7 cellular contexts compared by ENCODE assay signal in the genomic region with DNA sequence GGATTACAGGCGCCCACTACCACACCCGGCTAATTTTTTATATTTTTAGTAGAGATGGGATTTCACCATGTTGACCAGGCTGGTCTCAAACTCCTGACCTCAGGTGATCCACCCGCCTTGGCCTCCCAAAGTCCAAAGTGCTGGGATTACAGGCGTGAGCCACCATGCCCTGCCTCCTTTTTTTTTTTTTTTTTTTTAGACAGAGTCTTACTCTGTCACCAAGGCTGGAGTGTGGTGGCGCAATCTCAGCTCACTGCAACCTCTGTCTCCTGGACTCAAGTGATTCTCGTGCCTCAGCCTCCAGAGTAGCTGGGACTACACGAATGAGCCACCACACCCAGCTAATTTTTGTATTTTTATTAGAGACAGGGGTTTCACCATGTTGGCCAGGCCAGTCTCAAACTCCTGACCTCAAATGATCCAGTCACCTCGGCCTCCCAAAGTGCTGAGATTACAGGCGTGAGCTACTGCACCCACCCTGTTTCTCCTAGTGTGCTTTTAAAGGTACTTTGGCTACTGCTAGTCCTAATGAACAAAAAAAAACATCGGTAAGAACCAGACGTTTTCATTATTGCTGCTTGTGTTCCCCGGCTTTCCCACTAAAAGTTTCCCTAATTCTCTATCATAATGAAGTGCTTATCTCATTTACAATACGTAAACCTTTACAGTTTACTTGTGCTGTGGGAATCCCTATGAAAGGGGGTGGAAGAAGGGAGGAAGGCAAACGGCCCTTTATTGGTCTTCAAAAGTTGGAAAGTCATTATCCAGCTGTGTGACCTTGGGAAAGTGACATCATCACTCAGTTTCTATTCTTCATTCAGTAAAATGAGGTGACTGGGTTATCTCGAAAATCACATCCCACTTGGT. TPM values are rescaled to one million over a fixed set of nuclear protein-coding genes. Genes with fewer than 3 reads are reported as not detected.
DNase-seq lines count a peak whose midpoint lies in the region; ATAC-seq, FAIRE-seq and TF ChIP-seq lines count a peak whose summit lies in the region.
"Not testable (repeated sequence)": the region's sequence is repeated elsewhere in the genome, so short reads cannot be mapped to it uniquely, and the experiment has no call there.

No MANE protein-coding gene starts in this region.

- H2BK12ac ChIP-seq in mesenchymal stem cell (ENCODE audit: low read length in 2 of 2): not testable (repeated sequence)

- H3K9me1 ChIP-seq in K562 (ENCODE audit: control insufficient read depth, insufficient read depth, low read length): not testable (repeated sequence)

- not testable (repeated sequence) for TF ChIP-seq RAD21 in K562 (CRISPR knock-in tag; conservative IDR thresholded peaks at IDR 0.05 in 1 of 2, IDR thresholded peaks at IDR 0.05 in 1 of 2)

- not testable (repeated sequence) for H3K79me2 ChIP-seq in K562 (ENCODE audit: control insufficient read depth, insufficient read depth, low read length); hepatocyte; parathyroid adenoma

- not testable (repeated sequence) for H3K4me3 ChIP-seq in Caco-2 (ENCODE audit: low read depth, low read length); HUES64 (ENCODE audit: low read length); RWPE2 (ENCODE audit: severe bottlenecking); K562; hepatocyte; mesenchymal stem cell (ENCODE audit: insufficient read depth in 1 of 2, low read depth in 1 of 2, low read length in 2 of 2); parathyroid adenoma (ENCODE audit: low read depth, low read length)

- not testable (repeated sequence) for TF ChIP-seq POLR2A in K562 (conservative IDR thresholded peaks at IDR 0.05)

- intact Hi-C loops in Caco-2 (cut with micrococcal nuclease; ENCODE audit: unreplicated experiment); K562 (cut with micrococcal nuclease): not testable (repeated sequence)

- H3K14ac ChIP-seq in mesenchymal stem cell (ENCODE audit: low read length in 2 of 2): not testable (repeated sequence)

- H4K91ac ChIP-seq in mesenchymal stem cell (ENCODE audit: low read length): not testable (repeated sequence)

- peak; percentile 4; the same call in 1 of the 3 replicates for ATAC-seq in RWPE2 (ENCODE audit: low read depth)
- not testable (repeated sequence) for ATAC-seq in K562

- H2AFZ ChIP-seq in K562 (ENCODE audit: low read depth, low read length); hepatocyte; mesenchymal stem cell (ENCODE audit: low read depth, low read length): not testable (repeated sequence)
- peak overlapping the region; percentile 39 for H2AFZ ChIP-seq in parathyroid adenoma

- peak; percentile 73 for FAIRE-seq in K562 (lab: Jason Lieb, UNC)

- not testable (repeated sequence) for TF ChIP-seq EP300 in K562 (IDR thresholded peaks at IDR 0.05; ENCODE audit: low read length)

- POLR2A ChIA-PET in Caco-2 (lab: Charles Lee): interaction anchor here (0.6 to 1.2 kb wide), 4 partner anchors 9 to 16 kb away, joined by 5 to 19 read pairs (median 13); a partner anchor contains a TSS
- POLR2A ChIA-PET in K562 (lab: Yijun Ruan, JAX): not testable (repeated sequence)

- H3K27me3 ChIP-seq in Caco-2 (replicated peaks; ENCODE audit: control insufficient read depth, insufficient read depth, low read length); HUES64 (ENCODE audit: insufficient read depth, low read length); RWPE2 (ENCODE audit: insufficient read depth, poor library complexity, severe bottlenecking); K562 (ENCODE audit: control insufficient read depth in 2 of 2, insufficient read depth in 2 of 2, low read length in 2 of 2); hepatocyte; mesenchymal stem cell (ENCODE audit: control insufficient read depth in 1 of 2, insufficient read depth in 1 of 2, low read length in 2 of 2); parathyroid adenoma (ENCODE audit: control insufficient read depth, insufficient read depth, low read length): not testable (repeated sequence)

- CTCF ChIA-PET in Caco-2 (lab: Charles Lee): interaction anchor here (0.6 to 0.8 kb wide), 6 partner anchors 80 to 866 kb away, joined by 3 to 8 read pairs (median 3); no protein-coding TSS in a partner anchor
- CTCF ChIA-PET in K562 (lab: Yijun Ruan, JAX; ENCODE audit: low intra/inter-chr PET ratio): not testable (repeated sequence)

- TF ChIP-seq CTCF in Caco-2 (IDR thresholded peaks at IDR 0.05; ENCODE audit: insufficient read depth in 1 of 2, low read depth in 1 of 2, low read length in 1 of 2, severe bottlenecking in 1 of 2, unreplicated experiment in 1 of 2); RWPE2 (IDR thresholded peaks at IDR 0.05; ENCODE audit: poor library complexity, severe bottlenecking); K562 (IDR thresholded peaks at IDR 0.05 in 2 of 3, conservative IDR thresholded peaks at IDR 0.05 in 1 of 3; ENCODE audit: insufficient read depth in 2 of 3, low read depth in 1 of 3, low read length in 3 of 3); hepatocyte (IDR thresholded peaks at IDR 0.05; ENCODE audit: poor library complexity); parathyroid adenoma (IDR thresholded peaks at IDR 0.05): not testable (repeated sequence)

- H3K27me3 Mint-ChIP-seq in Caco-2 (ENCODE audit: insufficient read depth, unreplicated experiment): not testable (repeated sequence)

- not testable (repeated sequence) for H2BK5ac ChIP-seq in mesenchymal stem cell (ENCODE audit: low read depth, low read length, poor library complexity, severe bottlenecking)

- H3K23ac ChIP-seq in mesenchymal stem cell (ENCODE audit: low read length in 2 of 2): not testable (repeated sequence)

- H2AK5ac ChIP-seq in mesenchymal stem cell (ENCODE audit: low read length, severe bottlenecking): not testable (repeated sequence)

- H3K79me1 ChIP-seq in mesenchymal stem cell (replicated peaks; ENCODE audit: low read length, poor library complexity, severe bottlenecking): not testable (repeated sequence)

- H2BK120ac ChIP-seq in mesenchymal stem cell (ENCODE audit: low read depth, low read length): not testable (repeated sequence)

- in situ Hi-C loops in K562 (cut with MboI): not testable (repeated sequence)

- H3K4me2 ChIP-seq in K562 (ENCODE audit: insufficient read depth, low read length); hepatocyte; mesenchymal stem cell (ENCODE audit: low read length, poor library complexity, severe bottlenecking); parathyroid adenoma (ENCODE audit: low read length): not testable (repeated sequence)

- H3K9me2 ChIP-seq in hepatocyte (replicated peaks; ENCODE audit: insufficient read depth): not testable (repeated sequence)

- peak overlapping the region; percentile 68 for H3K27ac Mint-ChIP-seq in Caco-2 (ENCODE audit: unreplicated experiment)

- not testable (repeated sequence) for H3K36me3 ChIP-seq in Caco-2 (ENCODE audit: control insufficient read depth, insufficient read depth, low read length); HUES64 (ENCODE audit: insufficient read depth, low read length); K562 (ENCODE audit: control insufficient read depth, insufficient read depth, low read length); hepatocyte (replicated peaks; ENCODE audit: insufficient read depth, low read depth); parathyroid adenoma (ENCODE audit: control insufficient read depth, insufficient read depth, low read length)
- H3K36me3 ChIP-seq in RWPE2 (ENCODE audit: low read depth): peaks cover 23% of the 10 kb centered on the region
- peaks cover 0 to 13% of the 10 kb centered on the region in 2 experiments for H3K36me3 ChIP-seq in mesenchymal stem cell (ENCODE audit: control insufficient read depth in 1 of 2, insufficient read depth in 2 of 2, low read depth in 1 of 2, low read length in 2 of 2)

- H4K20me1 ChIP-seq in K562 (replicated peaks; ENCODE audit: control insufficient read depth, insufficient read depth, low read length); hepatocyte (ENCODE audit: insufficient read depth, poor library complexity, severe bottlenecking): not testable (repeated sequence)

- H3K18ac ChIP-seq in mesenchymal stem cell (ENCODE audit: low read depth in 1 of 2, low read length in 2 of 2): not testable (repeated sequence)

- not testable (repeated sequence) for H3K4me1 Mint-ChIP-seq in Caco-2 (ENCODE audit: low read depth, unreplicated experiment)

- 90% methylated on average over 13 of the region's 15 CpGs for WGBS in HUES64
- 14% methylated on average over 10 of the region's 15 CpGs for WGBS in K562 (ENCODE audit: insufficient coverage, low coverage, missing lambda C conversion rate)
- WGBS in hepatocyte (ENCODE audit: low lambda C conversion rate, missing lambda C conversion rate): 60% methylated on average over 15 of the region's 15 CpGs
- 87% methylated on average over 12 of the region's 15 CpGs for WGBS in mesenchymal stem cell

- peaks cover 20% of the 10 kb centered on the region for H3K4me1 ChIP-seq in Caco-2
- H3K4me1 ChIP-seq in HUES64 (ENCODE audit: insufficient read depth, low read length); RWPE2 (ENCODE audit: insufficient read depth, poor library complexity, severe bottlenecking); K562 (replicated peaks in 1 of 2; ENCODE audit: control insufficient read depth in 2 of 2, insufficient read depth in 2 of 2, low read length in 2 of 2); hepatocyte (ENCODE audit: insufficient read depth); mesenchymal stem cell (ENCODE audit: control insufficient read depth, insufficient read depth, low read depth, low read length); parathyroid adenoma: not testable (repeated sequence)

- not testable (repeated sequence) for H3K9me3 Mint-ChIP-seq in Caco-2 (ENCODE audit: unreplicated experiment)

- H3K36me3 Mint-ChIP-seq in Caco-2 (ENCODE audit: insufficient read depth, unreplicated experiment): peaks cover 60% of the 10 kb centered on the region

- peak; percentile 53 to 73 for DNase-seq in Caco-2
- not testable (repeated sequence) for DNase-seq in RWPE2 (ENCODE audit: low spot score); K562 (ENCODE audit: extremely low read depth in 1 of 4, low spot score in 3 of 4); hepatocyte (ENCODE audit: low spot score); mesenchymal stem cell

- H3K27ac ChIP-seq in HUES64 (ENCODE audit: low read depth, low read length) (peak overlapping the region; percentile 26; the same call in 1 of the 2 replicates), RWPE2 (ENCODE audit: poor library complexity, severe bottlenecking) (peak overlapping the region; percentile 100), hepatocyte (peak overlapping the region; percentile 71)
- H3K27ac ChIP-seq in K562 (ENCODE audit: extremely low read depth, low read depth, low read length); mesenchymal stem cell (ENCODE audit: low read length, poor library complexity, severe bottlenecking); parathyroid adenoma: not testable (repeated sequence)

- BruUV-seq in Caco-2 (replicated peaks; lab: Mats Ljungman, UMichigan); K562 (replicated peaks; lab: Mats Ljungman, UMichigan): not testable (repeated sequence)

- not testable (repeated sequence) for H3K9me3 ChIP-seq in Caco-2; HUES64 (ENCODE audit: insufficient read depth, low read depth, low read length); RWPE2 (ENCODE audit: severe bottlenecking); K562 (replicated peaks; ENCODE audit: control insufficient read depth, insufficient read depth, low read depth, low read length); hepatocyte (ENCODE audit: low read depth); mesenchymal stem cell (ENCODE audit: control insufficient read depth, low read length); parathyroid adenoma (ENCODE audit: control insufficient read depth, low read length)

- H3K9ac ChIP-seq in HUES64 (ENCODE audit: low read depth, low read length); mesenchymal stem cell (ENCODE audit: low read length); parathyroid adenoma: not testable (repeated sequence)
- peak overlapping the region in 1 of 2 experiments; percentile 7; a peak in 1 of 4 replicates for H3K9ac ChIP-seq in K562 (ENCODE audit: insufficient read depth in 1 of 2, low read depth in 2 of 2, low read length in 2 of 2)

- H3K4ac ChIP-seq in mesenchymal stem cell (ENCODE audit: low read depth in 1 of 2, low read length in 2 of 2): not testable (repeated sequence)

- peak overlapping the region; percentile 28 for H2BK15ac ChIP-seq in mesenchymal stem cell (ENCODE audit: low read depth, poor library complexity, severe bottlenecking)

- not testable (repeated sequence) for H3K4me3 Mint-ChIP-seq in Caco-2 (ENCODE audit: unreplicated experiment)

- not testable (repeated sequence) for H4K8ac ChIP-seq in mesenchymal stem cell (ENCODE audit: low read length)

RNA-seq across cellular contexts. Expression of a gene that starts 9.3 kb away (rescaled TPM):
- total RNA-seq in Caco-2 (2022) (67.7 and 70.7 TPM in 2 replicates), K562 (2014; rRNA removed) (53.3 and 62.8 TPM in 2 replicates), K562 (2014; rRNA removed; fragmentation: Illumina TruSeq; extraction: Trizol) (59.2 and 62.3 TPM in 2 replicates), K562 (2015; rRNA removed; fragmentation: Illumina TruSeq; extraction: Trizol) (44.1 and 49.2 TPM in 2 replicates), K562 (2021) (47.4 and 49.3 TPM in 2 replicates), hepatocyte (34.8 and 46.4 TPM in 2 replicates)
- polyA plus RNA-seq in HUES64 (2013, experiment 1 of 2): 47.1 TPM
- 56.2 TPM for polyA plus RNA-seq in HUES64 (2013, experiment 2 of 2)
- total RNA-seq in K562 (2011; cell fraction: chromatin; rRNA removed; ENCODE audit: low replicate concordance): 69.7 and 91.7 TPM in 2 replicates
- total RNA-seq in K562 (2011; cell fraction: nucleolus; rRNA removed): 49.2 and 58.2 TPM in 2 replicates
- total RNA-seq in K562 (2011; cell fraction: nucleoplasm; rRNA removed): 65.3 and 66.7 TPM in 2 replicates
- polyA plus RNA-seq in K562 (2011; rRNA removed) (80.3 and 85.4 TPM in 2 replicates), K562 (2014; fragmentation: Illumina TruSeq; extraction: Trizol) (41.2 and 46.3 TPM in 2 replicates), K562 (2014; fragmentation: Nextera tagmentation; extraction: Ambion mirVana) (10 to 100 TPM; 12.5 to 13.0 TPM), K562 (2014; rRNA removed) (71.8 and 71.9 TPM in 2 replicates), hepatocyte (16.2 and 21.8 TPM in 2 replicates)
- polyA plus RNA-seq in K562 (2011; cell fraction: cytosol; rRNA removed): 34.3 and 50.3 TPM in 2 replicates
- polyA plus RNA-seq in K562 (2011; cell fraction: nucleus; rRNA removed): 60.6 and 85.4 TPM in 2 replicates
- 43.0 and 99.2 TPM in 2 replicates for polyA plus RNA-seq in K562 (2012)
- 76.9 and 94.5 TPM in 2 replicates for polyA minus RNA-seq in K562 (2011; rRNA and poly(A)+ RNA removed)
- 27.2 and 28.9 TPM in 2 replicates for polyA minus RNA-seq in K562 (2011; cell fraction: cytosol; rRNA and poly(A)+ RNA removed)
- polyA minus RNA-seq in K562 (2011; cell fraction: nucleus; rRNA and poly(A)+ RNA removed): 28.1 and 36.3 TPM in 2 replicates
- polyA plus RNA-seq in mesenchymal stem cell (2013, experiment 1 of 2): 21.3 TPM
- polyA plus RNA-seq in mesenchymal stem cell (2013, experiment 2 of 2): 21.5 TPM

RNA-seq across cellular contexts. Expression of a gene that starts 16.2 kb away (rescaled TPM):
- total RNA-seq in Caco-2 (2022): 184 and 211 TPM in 2 replicates
- polyA plus RNA-seq in HUES64 (2013, experiment 1 of 2): 21.4 TPM
- 22.1 TPM for polyA plus RNA-seq in HUES64 (2013, experiment 2 of 2)
- 12.8 and 18.9 TPM in 2 replicates for total RNA-seq in K562 (2011; cell fraction: chromatin; rRNA removed; ENCODE audit: low replicate concordance)
- 9.2 and 10.0 TPM in 2 replicates for total RNA-seq in K562 (2011; cell fraction: nucleolus; rRNA removed)
- 10.9 and 18.6 TPM in 2 replicates for total RNA-seq in K562 (2011; cell fraction: nucleoplasm; rRNA removed)
- total RNA-seq in K562 (2014; rRNA removed): 3.3 and 5.3 TPM in 2 replicates
- 3.1 and 3.2 TPM in 2 replicates for total RNA-seq in K562 (2014; rRNA removed; fragmentation: Illumina TruSeq; extraction: Trizol)
- total RNA-seq in K562 (2015; rRNA removed; fragmentation: Illumina TruSeq; extraction: Trizol): 1.5 and 1.8 TPM in 2 replicates
- 2.9 and 4.3 TPM in 2 replicates for total RNA-seq in K562 (2021)
- polyA plus RNA-seq in K562 (2011; rRNA removed): 4.7 and 6.4 TPM in 2 replicates
- 3.5 and 5.2 TPM in 2 replicates for polyA plus RNA-seq in K562 (2011; cell fraction: cytosol; rRNA removed)
- polyA plus RNA-seq in K562 (2011; cell fraction: nucleus; rRNA removed): 7.3 and 10.0 TPM in 2 replicates
- 3.0 and 13.8 TPM in 2 replicates for polyA plus RNA-seq in K562 (2012)
- polyA plus RNA-seq in K562 (2014; fragmentation: Illumina TruSeq; extraction: Trizol): 2.3 and 2.8 TPM in 2 replicates
- 1 to 10 TPM in 1 of 2 experiments, under 1 TPM in 1; 0.73 to 1.6 TPM for polyA plus RNA-seq in K562 (2014; fragmentation: Nextera tagmentation; extraction: Ambion mirVana)
- polyA plus RNA-seq in K562 (2014; rRNA removed): 2.0 and 2.2 TPM in 2 replicates
- 10.0 and 10.6 TPM in 2 replicates for polyA minus RNA-seq in K562 (2011; rRNA and poly(A)+ RNA removed)
- 3.7 and 4.5 TPM in 2 replicates for polyA minus RNA-seq in K562 (2011; cell fraction: cytosol; rRNA and poly(A)+ RNA removed)
- polyA minus RNA-seq in K562 (2011; cell fraction: nucleus; rRNA and poly(A)+ RNA removed): 4.7 and 9.6 TPM in 2 replicates
- 75.1 and 80.8 TPM in 2 replicates for total RNA-seq in hepatocyte
- polyA plus RNA-seq in hepatocyte: 36.2 and 43.2 TPM in 2 replicates
- 13.8 TPM for polyA plus RNA-seq in mesenchymal stem cell (2013, experiment 1 of 2)
- polyA plus RNA-seq in mesenchymal stem cell (2013, experiment 2 of 2): 15.8 TPM

RNA-seq across cellular contexts. Expression of a gene that starts 37.0 kb away (rescaled TPM):
- total RNA-seq in Caco-2 (2022) (107 and 111 TPM in 2 replicates), K562 (2014; rRNA removed) (123 and 171 TPM in 2 replicates), K562 (2014; rRNA removed; fragmentation: Illumina TruSeq; extraction: Trizol) (222 and 228 TPM in 2 replicates), K562 (2015; rRNA removed; fragmentation: Illumina TruSeq; extraction: Trizol) (245 and 276 TPM in 2 replicates), K562 (2021) (246 and 247 TPM in 2 replicates), hepatocyte (38.9 and 52.2 TPM in 2 replicates)
- polyA plus RNA-seq in HUES64 (2013, experiment 1 of 2): 121 TPM
- 103 TPM for polyA plus RNA-seq in HUES64 (2013, experiment 2 of 2)
- 278 and 432 TPM in 2 replicates for total RNA-seq in K562 (2011; cell fraction: chromatin; rRNA removed; ENCODE audit: low replicate concordance)
- 251 and 313 TPM in 2 replicates for total RNA-seq in K562 (2011; cell fraction: nucleolus; rRNA removed)
- total RNA-seq in K562 (2011; cell fraction: nucleoplasm; rRNA removed): 210 and 241 TPM in 2 replicates
- polyA plus RNA-seq in K562 (2011; rRNA removed) (409 and 552 TPM in 2 replicates), K562 (2014; fragmentation: Illumina TruSeq; extraction: Trizol) (270 and 321 TPM in 2 replicates), K562 (2014; fragmentation: Nextera tagmentation; extraction: Ambion mirVana) (100 to 1,000 TPM; 114 to 155 TPM), K562 (2014; rRNA removed) (216 and 257 TPM in 2 replicates), hepatocyte (54.1 and 72.3 TPM in 2 replicates)
- polyA plus RNA-seq in K562 (2011; cell fraction: cytosol; rRNA removed): 792 and 841 TPM in 2 replicates
- polyA plus RNA-seq in K562 (2011; cell fraction: nucleus; rRNA removed): 583 and 596 TPM in 2 replicates
- 146 and 359 TPM in 2 replicates for polyA plus RNA-seq in K562 (2012)
- polyA minus RNA-seq in K562 (2011; rRNA and poly(A)+ RNA removed): 300 and 519 TPM in 2 replicates
- 206 and 309 TPM in 2 replicates for polyA minus RNA-seq in K562 (2011; cell fraction: cytosol; rRNA and poly(A)+ RNA removed)
- polyA minus RNA-seq in K562 (2011; cell fraction: nucleus; rRNA and poly(A)+ RNA removed): 93.0 and 134 TPM in 2 replicates
- 53.5 TPM for polyA plus RNA-seq in mesenchymal stem cell (2013, experiment 1 of 2)
- polyA plus RNA-seq in mesenchymal stem cell (2013, experiment 2 of 2): 48.3 TPM

RNA-seq across cellular contexts. Expression of a gene that starts 43.8 kb away (rescaled TPM):
- total RNA-seq in Caco-2 (2022) (7.2 and 7.8 TPM in 2 replicates), K562 (2014; rRNA removed) (17.0 and 18.7 TPM in 2 replicates), K562 (2014; rRNA removed; fragmentation: Illumina TruSeq; extraction: Trizol) (11.1 and 12.9 TPM in 2 replicates), K562 (2015; rRNA removed; fragmentation: Illumina TruSeq; extraction: Trizol) (11.8 and 14.8 TPM in 2 replicates), K562 (2021) (15.9 and 16.1 TPM in 2 replicates), hepatocyte (7.8 and 8.8 TPM in 2 replicates)
- polyA plus RNA-seq in HUES64 (2013, experiment 1 of 2): 4.4 TPM
- 6.1 TPM for polyA plus RNA-seq in HUES64 (2013, experiment 2 of 2)
- 17.1 and 22.1 TPM in 2 replicates for total RNA-seq in K562 (2011; cell fraction: chromatin; rRNA removed; ENCODE audit: low replicate concordance)
- total RNA-seq in K562 (2011; cell fraction: nucleolus; rRNA removed): 11.1 and 12.5 TPM in 2 replicates
- 12.4 and 13.6 TPM in 2 replicates for total RNA-seq in K562 (2011; cell fraction: nucleoplasm; rRNA removed)
- polyA plus RNA-seq in K562 (2011; rRNA removed) (20.4 and 23.1 TPM in 2 replicates), K562 (2014; fragmentation: Illumina TruSeq; extraction: Trizol) (22.0 and 26.3 TPM in 2 replicates), K562 (2014; fragmentation: Nextera tagmentation; extraction: Ambion mirVana) (1 to 10 TPM; 2.2 to 3.0 TPM), K562 (2014; rRNA removed) (22.4 and 24.3 TPM in 2 replicates), hepatocyte (5.7 and 6.5 TPM in 2 replicates)
- 24.5 and 29.4 TPM in 2 replicates for polyA plus RNA-seq in K562 (2011; cell fraction: cytosol; rRNA removed)
- 21.8 and 24.5 TPM in 2 replicates for polyA plus RNA-seq in K562 (2011; cell fraction: nucleus; rRNA removed)
- polyA plus RNA-seq in K562 (2012): 11.8 and 23.7 TPM in 2 replicates
- polyA minus RNA-seq in K562 (2011; rRNA and poly(A)+ RNA removed): 28.0 and 29.8 TPM in 2 replicates
- polyA minus RNA-seq in K562 (2011; cell fraction: cytosol; rRNA and poly(A)+ RNA removed): 9.7 and 11.8 TPM in 2 replicates
- 5.3 and 7.0 TPM in 2 replicates for polyA minus RNA-seq in K562 (2011; cell fraction: nucleus; rRNA and poly(A)+ RNA removed)
- polyA plus RNA-seq in mesenchymal stem cell (2013, experiment 1 of 2): 4.3 TPM
- 4.1 TPM for polyA plus RNA-seq in mesenchymal stem cell (2013, experiment 2 of 2)

RNA-seq across cellular contexts. Expression of a gene that starts 47.2 kb away (rescaled TPM):
- total RNA-seq in Caco-2 (2022) (67.0 and 70.0 TPM in 2 replicates), K562 (2014; rRNA removed) (46.0 and 68.2 TPM in 2 replicates), K562 (2014; rRNA removed; fragmentation: Illumina TruSeq; extraction: Trizol) (48.9 and 53.2 TPM in 2 replicates), K562 (2015; rRNA removed; fragmentation: Illumina TruSeq; extraction: Trizol) (66.8 and 73.0 TPM in 2 replicates), K562 (2021) (56.0 and 58.5 TPM in 2 replicates), hepatocyte (236 and 749 TPM in 2 replicates)
- polyA plus RNA-seq in HUES64 (2013, experiment 1 of 2): 37.8 TPM
- 39.8 TPM for polyA plus RNA-seq in HUES64 (2013, experiment 2 of 2)
- total RNA-seq in K562 (2011; cell fraction: chromatin; rRNA removed; ENCODE audit: low replicate concordance): 87.2 and 129 TPM in 2 replicates
- total RNA-seq in K562 (2011; cell fraction: nucleolus; rRNA removed): 74.0 and 76.5 TPM in 2 replicates
- 81.6 and 84.0 TPM in 2 replicates for total RNA-seq in K562 (2011; cell fraction: nucleoplasm; rRNA removed)
- polyA plus RNA-seq in K562 (2011; rRNA removed) (36.2 and 57.8 TPM in 2 replicates), K562 (2014; fragmentation: Illumina TruSeq; extraction: Trizol) (50.2 and 69.0 TPM in 2 replicates), K562 (2014; fragmentation: Nextera tagmentation; extraction: Ambion mirVana) (100 to 1,000 TPM in 1 of 2 experiments, 10 to 100 TPM in 1; 67.8 to 102 TPM), K562 (2014; rRNA removed) (47.1 and 50.4 TPM in 2 replicates), hepatocyte (72.9 and 74.1 TPM in 2 replicates)
- polyA plus RNA-seq in K562 (2011; cell fraction: cytosol; rRNA removed): 57.1 and 82.5 TPM in 2 replicates
- polyA plus RNA-seq in K562 (2011; cell fraction: nucleus; rRNA removed): 68.8 and 78.6 TPM in 2 replicates
- polyA plus RNA-seq in K562 (2012): 43.1 and 49.8 TPM in 2 replicates
- 65.1 and 89.3 TPM in 2 replicates for polyA minus RNA-seq in K562 (2011; rRNA and poly(A)+ RNA removed)
- 26.5 and 31.2 TPM in 2 replicates for polyA minus RNA-seq in K562 (2011; cell fraction: cytosol; rRNA and poly(A)+ RNA removed)
- 24.9 and 39.5 TPM in 2 replicates for polyA minus RNA-seq in K562 (2011; cell fraction: nucleus; rRNA and poly(A)+ RNA removed)
- 50.5 TPM for polyA plus RNA-seq in mesenchymal stem cell (2013, experiment 1 of 2)
- 49.1 TPM for polyA plus RNA-seq in mesenchymal stem cell (2013, experiment 2 of 2)
